ENCODE assay signal across 10 cellular contexts in the genomic region with DNA sequence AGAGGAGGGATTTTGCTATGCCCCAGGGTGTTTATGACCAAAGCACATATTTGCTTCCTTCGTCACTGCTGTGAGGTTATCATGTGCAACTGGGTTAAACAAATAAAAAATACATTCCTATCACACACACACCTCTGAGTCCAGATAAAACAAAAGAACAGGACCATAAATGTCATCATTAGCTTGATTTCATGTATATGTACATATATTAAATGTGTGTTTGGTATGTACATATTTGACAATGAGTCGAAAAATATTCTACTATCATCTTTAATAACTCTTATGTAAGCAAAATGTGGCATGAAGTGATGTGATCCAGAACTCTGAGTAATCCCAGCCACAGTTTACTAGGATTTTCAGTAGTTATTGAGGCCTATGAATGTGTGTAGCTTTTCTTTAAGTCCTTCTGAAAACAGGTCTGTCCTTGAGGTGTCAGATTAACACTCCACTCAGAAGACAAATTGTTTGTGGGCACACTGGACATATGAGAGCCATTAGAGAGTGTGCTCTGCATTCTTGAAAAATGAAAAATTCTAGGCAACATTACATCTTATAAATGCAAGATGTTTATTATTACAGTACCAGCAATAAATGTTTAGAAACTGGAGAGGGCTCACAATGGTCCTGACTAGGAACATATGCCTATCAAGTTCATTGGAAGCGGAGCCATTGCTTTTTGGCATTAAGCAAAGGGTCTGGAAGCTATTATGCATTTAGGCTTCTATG.
DNase-seq lines count a peak whose midpoint lies in the region; ATAC-seq and TF ChIP-seq lines count a peak whose summit lies in the region.
"Had no signal": no experiment of that assay in that cellular context is flagged by ENCODE, and none has a peak within 500 bp of the region (broad histone marks: within the 10 kb centered on the region; RNA-seq: fewer than 3 reads in every experiment).

No MANE protein-coding gene starts in this region.

- H2AFZ ChIP-seq in smooth muscle cell (ENCODE audit: low read depth) = no peak overlapping the region

- CTCF ChIA-PET in HEK293 (lab: Yijun Ruan, JAX) (interaction anchor here (0.5 kb wide), 1 partner anchor 119 kb away, joined by 4 read pairs; no protein-coding TSS in a partner anchor), RWPE1 (lab: Yijun Ruan, JAX) (interaction anchor here (0.6 kb wide), 2 partner anchors 306 to 359 kb away, joined by 3 read pairs; no protein-coding TSS in a partner anchor)

- TF ChIP-seq CTCF in HEK293 (tag by site-specific recombination; IDR thresholded peaks at IDR 0.05) = no peak
- no peak for TF ChIP-seq CTCF in RWPE1 (conservative IDR thresholded peaks at IDR 0.05; ENCODE audit: low read depth)
- TF ChIP-seq CTCF in fibroblast of the aortic adventitia (IDR thresholded peaks at IDR 0.05; ENCODE audit: insufficient read depth, low read length) = no peak
- TF ChIP-seq CTCF in smooth muscle cell (IDR thresholded peaks at IDR 0.05; ENCODE audit: borderline replicate concordance, insufficient read depth, poor library complexity, severe bottlenecking) = no peak

- POLR2A ChIA-PET in HEK293 (lab: Yijun Ruan, JAX) = no interaction called here
- POLR2A ChIA-PET in RWPE1 (lab: Yijun Ruan, JAX; ENCODE audit: low non-redundant PET) = no interaction called here

- H3K79me2 ChIP-seq in smooth muscle cell (ENCODE audit: low read depth) = no peaks in the 10 kb centered on the region

- no peaks in the 10 kb centered on the region for H3K27me3 ChIP-seq in smooth muscle cell (ENCODE audit: low read depth)
- H3K27me3 ChIP-seq: suprapubic skin had no signal

- no peaks in the 10 kb centered on the region for H3K9me3 ChIP-seq in HEK293 (ENCODE audit: control insufficient read depth, insufficient read depth, low read depth, low read length)
- H3K9me3 ChIP-seq in smooth muscle cell (replicated peaks; ENCODE audit: low read depth) = no peaks in the 10 kb centered on the region
- H3K9me3 ChIP-seq: suprapubic skin had no signal

- H3K9ac ChIP-seq in smooth muscle cell (ENCODE audit: low read depth) = peak overlapping the region; percentile 2

- DNase-seq in RWPE1 (ENCODE audit: low spot score) (peak; percentile 70), fibroblast of the aortic adventitia (ENCODE audit: low read depth) (peak; percentile 90), smooth muscle cell (lab: John Stamatoyannopoulos, UW; ENCODE audit: unreplicated experiment) (no peak), NK-92 (lab: John Stamatoyannopoulos, UW; ENCODE audit: unreplicated experiment) (no peak)
- DNase-seq in activated CD4-positive, alpha-beta T cell treated with anti-CD3 and anti-CD28 coated beads, Interleukin-2, amount 50 U/mL, for 4 hours = no peak
- DNase-seq: effector memory CD4-positive, alpha-beta T cell; T-helper 9 cell had no signal

- no peak for ATAC-seq in HG03354 (IDR thresholded peaks at IDR 0.05; ENCODE audit: poor library complexity, severe bottlenecking, unreplicated experiment)

- peak overlapping the region; percentile 25 for H3K4me2 ChIP-seq in smooth muscle cell

- no peaks in the 10 kb centered on the region for H4K20me1 ChIP-seq in smooth muscle cell (ENCODE audit: low read depth)

- WGBS in smooth muscle cell (ENCODE audit: low lambda C conversion rate) = 46% methylated on average over 3 of the region's 3 CpGs

- H3K27ac ChIP-seq in HEK293 (ENCODE audit: extremely low read depth, low read depth, low read length) (0 out of 2 replicates have a peak overlapping the region, but pooled peaks have one; percentile 12), RWPE1 (no peak overlapping the region), smooth muscle cell (ENCODE audit: low read depth) (peak overlapping the region; percentile 66)
- H3K27ac ChIP-seq: suprapubic skin had no signal

- H3K4me3 ChIP-seq in HEK293 (ENCODE audit: low read depth, low read length) (no peak overlapping the region), fibroblast of the aortic adventitia (ENCODE audit: low read depth, low read length) (no peak overlapping the region), smooth muscle cell (no peak overlapping the region)
- H3K4me3 ChIP-seq: suprapubic skin had no signal

- no peaks in the 10 kb centered on the region for H3K36me3 ChIP-seq in HEK293 (ENCODE audit: control insufficient read depth in 2 of 2, insufficient read depth in 1 of 2, low read length in 2 of 2)
- no peaks in the 10 kb centered on the region for H3K36me3 ChIP-seq in smooth muscle cell (ENCODE audit: low read depth)
- H3K36me3 ChIP-seq: suprapubic skin had no signal

- H3F3A ChIP-seq in smooth muscle cell (ENCODE audit: low read depth) = peaks cover 9% of the 10 kb centered on the region

- H3K4me1 ChIP-seq in HEK293 (ENCODE audit: control insufficient read depth, insufficient read depth, low read length) = peaks cover 5% of the 10 kb centered on the region; the same call in 1 of the 2 replicates
- H3K4me1 ChIP-seq in smooth muscle cell (ENCODE audit: low read depth) = no peaks in the 10 kb centered on the region
- H3K4me1 ChIP-seq: suprapubic skin had no signal

TF ChIP-seq in HEK293, 187 proteins besides CTCF, POLR2A, EP300 and RAD21 (continues in another document):
- TF ChIP-seq ZBTB20 (tag by site-specific recombination; IDR thresholded peaks at IDR 0.05) = peak; percentile 67
- TF ChIP-seq, protein P1, sequence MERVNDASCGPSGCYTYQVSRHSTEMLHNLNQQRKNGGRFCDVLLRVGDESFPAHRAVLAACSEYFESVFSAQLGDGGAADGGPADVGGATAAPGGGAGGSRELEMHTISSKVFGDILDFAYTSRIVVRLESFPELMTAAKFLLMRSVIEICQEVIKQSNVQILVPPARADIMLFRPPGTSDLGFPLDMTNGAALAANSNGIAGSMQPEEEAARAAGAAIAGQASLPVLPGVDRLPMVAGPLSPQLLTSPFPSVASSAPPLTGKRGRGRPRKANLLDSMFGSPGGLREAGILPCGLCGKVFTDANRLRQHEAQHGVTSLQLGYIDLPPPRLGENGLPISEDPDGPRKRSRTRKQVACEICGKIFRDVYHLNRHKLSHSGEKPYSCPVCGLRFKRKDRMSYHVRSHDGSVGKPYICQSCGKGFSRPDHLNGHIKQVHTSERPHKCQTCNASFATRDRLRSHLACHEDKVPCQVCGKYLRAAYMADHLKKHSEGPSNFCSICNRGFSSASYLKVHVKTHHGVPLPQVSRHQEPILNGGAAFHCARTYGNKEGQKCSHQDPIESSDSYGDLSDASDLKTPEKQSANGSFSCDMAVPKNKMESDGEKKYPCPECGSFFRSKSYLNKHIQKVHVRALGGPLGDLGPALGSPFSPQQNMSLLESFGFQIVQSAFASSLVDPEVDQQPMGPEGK (tag by site-specific recombination; IDR thresholded peaks at IDR 0.05) = no peak
- TF ChIP-seq ZNF16 (tag by site-specific recombination; IDR thresholded peaks at IDR 0.05; ENCODE audit: low read depth) = no peak
- peak; percentile 43; the same call in 1 of the 2 replicates for TF ChIP-seq KLF10 (tag by site-specific recombination; IDR thresholded peaks at IDR 0.05)
- TF ChIP-seq, protein P2, sequence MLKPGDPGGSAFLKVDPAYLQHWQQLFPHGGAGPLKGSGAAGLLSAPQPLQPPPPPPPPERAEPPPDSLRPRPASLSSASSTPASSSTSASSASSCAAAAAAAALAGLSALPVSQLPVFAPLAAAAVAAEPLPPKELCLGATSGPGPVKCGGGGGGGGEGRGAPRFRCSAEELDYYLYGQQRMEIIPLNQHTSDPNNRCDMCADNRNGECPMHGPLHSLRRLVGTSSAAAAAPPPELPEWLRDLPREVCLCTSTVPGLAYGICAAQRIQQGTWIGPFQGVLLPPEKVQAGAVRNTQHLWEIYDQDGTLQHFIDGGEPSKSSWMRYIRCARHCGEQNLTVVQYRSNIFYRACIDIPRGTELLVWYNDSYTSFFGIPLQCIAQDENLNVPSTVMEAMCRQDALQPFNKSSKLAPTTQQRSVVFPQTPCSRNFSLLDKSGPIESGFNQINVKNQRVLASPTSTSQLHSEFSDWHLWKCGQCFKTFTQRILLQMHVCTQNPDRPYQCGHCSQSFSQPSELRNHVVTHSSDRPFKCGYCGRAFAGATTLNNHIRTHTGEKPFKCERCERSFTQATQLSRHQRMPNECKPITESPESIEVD (tag by site-specific recombination; IDR thresholded peaks at IDR 0.05) = peak; percentile 67
- TF ChIP-seq ZNF146 (tag by site-specific recombination; IDR thresholded peaks at IDR 0.05) = no peak
- TF ChIP-seq ZSCAN23 (tag by site-specific recombination; IDR thresholded peaks at IDR 0.05) = no peak
- TF ChIP-seq, protein P3, sequence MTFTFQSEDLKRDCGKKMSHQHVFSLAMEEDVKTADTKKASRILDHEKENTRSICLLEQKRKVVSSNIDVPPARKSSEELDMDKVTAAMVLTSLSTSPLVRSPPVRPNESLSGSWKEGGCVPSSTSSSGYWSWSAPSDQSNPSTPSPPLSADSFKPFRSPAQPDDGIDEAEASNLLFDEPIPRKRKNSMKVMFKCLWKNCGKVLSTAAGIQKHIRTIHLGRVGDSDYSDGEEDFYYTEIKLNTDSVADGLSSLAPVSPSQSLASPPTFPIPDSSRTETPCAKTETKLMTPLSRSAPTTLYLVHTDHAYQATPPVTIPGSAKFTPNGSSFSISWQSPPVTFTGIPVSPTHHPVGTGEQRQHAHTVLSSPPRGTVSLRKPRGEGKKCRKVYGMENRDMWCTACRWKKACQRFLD (tag by site-specific recombination; IDR thresholded peaks at IDR 0.05) = no peak
- no peak for TF ChIP-seq ZNF426 (tag by site-specific recombination; IDR thresholded peaks at IDR 0.05)
- TF ChIP-seq WT1 (tag by site-specific recombination; IDR thresholded peaks at IDR 0.05) = peak; percentile 6; the same call in 1 of the 2 replicates
- no peak for TF ChIP-seq ZNF174 (tag by site-specific recombination; IDR thresholded peaks at IDR 0.05)
- no peak for TF ChIP-seq ZNF133 (tag by site-specific recombination; IDR thresholded peaks at IDR 0.05)
- no peak for TF ChIP-seq ZNF510 (tag by site-specific recombination; IDR thresholded peaks at IDR 0.05; ENCODE audit: insufficient replicate concordance)
- peak; percentile 75 for TF ChIP-seq ZNF629 (tag by site-specific recombination; IDR thresholded peaks at IDR 0.05)
- no peak for TF ChIP-seq ZNF214 (tag by site-specific recombination; IDR thresholded peaks at IDR 0.05; ENCODE audit: borderline replicate concordance)
- TF ChIP-seq FEZF1 (tag by site-specific recombination; IDR thresholded peaks at IDR 0.05) = peak; percentile 59
- TF ChIP-seq, protein P4, sequence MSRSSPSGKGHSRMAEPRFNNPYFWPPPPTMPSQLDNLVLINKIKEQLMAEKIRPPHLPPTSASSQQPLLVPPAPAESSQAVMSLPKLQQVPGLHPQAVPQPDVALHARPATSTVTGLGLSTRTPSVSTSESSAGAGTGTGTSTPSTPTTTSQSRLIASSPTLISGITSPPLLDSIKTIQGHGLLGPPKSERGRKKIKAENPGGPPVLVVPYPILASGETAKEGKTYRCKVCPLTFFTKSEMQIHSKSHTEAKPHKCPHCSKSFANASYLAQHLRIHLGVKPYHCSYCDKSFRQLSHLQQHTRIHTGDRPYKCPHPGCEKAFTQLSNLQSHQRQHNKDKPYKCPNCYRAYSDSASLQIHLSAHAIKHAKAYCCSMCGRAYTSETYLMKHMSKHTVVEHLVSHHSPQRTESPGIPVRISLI (tag by site-specific recombination; IDR thresholded peaks at IDR 0.05) = 0 out of 2 replicates have a peak, but pooled peaks have one; percentile 15

Comparison
In these comparisons a context has a peak if more than half of its experiments do, and no peak if none do; other contexts are left out.
1. DNase-seq: peak in RWPE1 (single experiment) and fibroblast of the aortic adventitia (single experiment); none in smooth muscle cell (single experiment), NK-92 (single experiment) and activated CD4-positive, alpha-beta T cell treated with anti-CD3 and anti-CD28 coated beads, Interleukin-2, amount 50 U/mL, for 4 hours (0 of 2).